In the genomic region with DNA sequence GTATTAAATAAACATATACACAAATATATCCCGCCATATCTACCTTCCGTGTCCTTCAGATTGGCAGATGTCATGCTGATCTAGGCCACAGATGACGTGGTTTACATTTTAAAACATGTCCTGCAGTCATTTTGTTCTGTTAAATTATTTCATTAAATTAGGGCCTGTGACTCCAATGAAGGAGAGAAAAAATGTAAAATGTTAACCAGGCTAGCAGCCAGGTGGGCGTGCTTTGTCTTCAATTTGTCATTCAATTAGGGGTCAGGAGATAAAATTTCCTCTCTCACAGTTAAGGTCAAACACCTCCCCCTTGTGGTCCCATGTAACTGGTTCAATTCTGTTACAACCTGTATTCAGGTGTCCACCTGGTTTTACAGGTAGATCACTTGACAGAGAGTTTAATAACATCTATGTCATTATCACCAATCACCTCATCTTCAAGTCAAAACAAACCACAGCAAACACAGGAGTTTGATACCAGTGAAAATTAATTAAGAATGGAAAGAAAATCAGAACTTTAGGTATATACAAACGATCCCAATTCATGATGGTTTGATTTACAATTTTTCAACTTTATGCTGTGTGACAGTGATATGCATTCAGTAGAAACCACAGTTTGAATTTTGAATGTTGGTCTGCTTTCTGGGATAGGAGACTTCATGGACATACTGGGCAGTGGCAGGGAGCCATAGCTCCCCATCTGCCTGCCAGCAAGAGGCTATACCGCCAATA, we compare ENCODE assay signal across 12 cellular contexts.
DNase-seq lines count a peak whose midpoint lies in the region; ATAC-seq and TF ChIP-seq lines count a peak whose summit lies in the region.
"Had no signal": no experiment of that assay in that cellular context is flagged by ENCODE, and none has a peak within 500 bp of the region (broad histone marks: within the 10 kb centered on the region; RNA-seq: fewer than 3 reads in every experiment).

No MANE protein-coding gene starts in this region.

- H2BK20ac ChIP-seq in H9 (ENCODE audit: low read depth, low read length, poor library complexity, severe bottlenecking), result no peak overlapping the region

- H3K23ac ChIP-seq in H9 (ENCODE audit: insufficient read length, low read depth, low read length), result no peak overlapping the region

- no peak overlapping the region for H2AK5ac ChIP-seq in H9 (ENCODE audit: insufficient read length, low read length)

- no peaks in the 10 kb centered on the region for H3K9me3 ChIP-seq in H9 (ENCODE audit: control insufficient read depth, low read depth, low read length)
- H3K9me3 ChIP-seq: BLaER1, esophagus muscularis mucosa had no signal

- peaks cover 17 to 19% of the 10 kb centered on the region in 2 experiments for H3K4me1 Mint-ChIP-seq in H9
- no peaks in the 10 kb centered on the region for H3K4me1 Mint-ChIP-seq in activated T-helper 1 cell treated with anti-CD3 and anti-CD28 coated beads, Interleukin-12 subunit alpha, Interleukin-12 subunit beta, Interleukin-2, Interleukin-4 antibody, amounts not matched to agents 30 ng/mL and 10 ng/mL and 1 ng/mL, durations not matched to agents 14 hours and 24 hours and 36 hours (ENCODE audit: low read depth)
- no peaks in the 10 kb centered on the region for H3K4me1 Mint-ChIP-seq in activated T-helper 17 cell treated with anti-CD3 and anti-CD28 coated beads, Interleukin-2, amount 50 U/mL, for 72 hours

- no peaks in the 10 kb centered on the region for H3K27me3 Mint-ChIP-seq in H9 (ENCODE audit: low read depth)
- no peaks in the 10 kb centered on the region for H3K27me3 Mint-ChIP-seq in activated T-helper 1 cell treated with anti-CD3 and anti-CD28 coated beads, Interleukin-12 subunit alpha, Interleukin-12 subunit beta, Interleukin-2, Interleukin-4 antibody, amounts not matched to agents 30 ng/mL and 10 ng/mL and 1 ng/mL, durations not matched to agents 14 hours and 24 hours and 36 hours (ENCODE audit: insufficient read depth)
- H3K27me3 Mint-ChIP-seq in activated T-helper 17 cell treated with anti-CD3 and anti-CD28 coated beads, Interleukin-2, amount 50 U/mL, for 72 hours, result no peaks in the 10 kb centered on the region

- no peak overlapping the region for H3K4ac ChIP-seq in H9 (ENCODE audit: low read depth, low read length)

- H3K27ac ChIP-seq in H9 (ENCODE audit: insufficient read length, low read depth, low read length), result no peak overlapping the region
- H3K27ac ChIP-seq in foreskin keratinocyte, result no peak overlapping the region
- H3K27ac ChIP-seq: BLaER1, esophagus muscularis mucosa had no signal

- no peak overlapping the region for H4K5ac ChIP-seq in H9 (ENCODE audit: insufficient read length, low read depth, low read length)

- no peak overlapping the region for H3K18ac ChIP-seq in H9 (ENCODE audit: insufficient read length, low read depth, low read length)

- no peak overlapping the region for H4K91ac ChIP-seq in H9 (ENCODE audit: insufficient read length, low read depth, low read length)

- H2BK120ac ChIP-seq in H9 (ENCODE audit: low read depth, low read length, poor library complexity, severe bottlenecking), result no peak overlapping the region

- H3K4me3 Mint-ChIP-seq in H9, result no peak overlapping the region
- H3K4me3 Mint-ChIP-seq in activated T-helper 1 cell treated with anti-CD3 and anti-CD28 coated beads, Interleukin-12 subunit alpha, Interleukin-12 subunit beta, Interleukin-2, Interleukin-4 antibody, amounts not matched to agents 30 ng/mL and 10 ng/mL and 1 ng/mL, durations not matched to agents 14 hours and 24 hours and 36 hours, result no peak overlapping the region
- no peak overlapping the region for H3K4me3 Mint-ChIP-seq in activated T-helper 17 cell treated with anti-CD3 and anti-CD28 coated beads, Interleukin-2, amount 50 U/mL, for 72 hours

- H3K9me3 Mint-ChIP-seq in H9, result no peaks in the 10 kb centered on the region; a peak in 1 of 5 replicates
- H3K9me3 Mint-ChIP-seq in activated T-helper 1 cell treated with anti-CD3 and anti-CD28 coated beads, Interleukin-12 subunit alpha, Interleukin-12 subunit beta, Interleukin-2, Interleukin-4 antibody, amounts not matched to agents 30 ng/mL and 10 ng/mL and 1 ng/mL, durations not matched to agents 14 hours and 24 hours and 36 hours, result no peaks in the 10 kb centered on the region
- H3K9me3 Mint-ChIP-seq in activated T-helper 17 cell treated with anti-CD3 and anti-CD28 coated beads, Interleukin-2, amount 50 U/mL, for 72 hours, result no peaks in the 10 kb centered on the region

- peak; percentile 22 for DNase-seq in ACHN
- DNase-seq in H9, result peak; percentile 39
- peak; percentile 73 to 79 for DNase-seq in NCI-H524 (lab: John Stamatoyannopoulos, UW)
- DNase-seq in foreskin keratinocyte, result peak; percentile 16 to 45
- DNase-seq in activated T-helper 1 cell treated with anti-CD3 and anti-CD28 coated beads, Interleukin-12 subunit alpha, Interleukin-12 subunit beta, Interleukin-2, Interleukin-4 antibody, amounts not matched to agents 30 ng/mL and 10 ng/mL and 1 ng/mL, durations not matched to agents 14 hours and 24 hours and 36 hours (ENCODE audit: low spot score), result no peak
- DNase-seq in stimulated activated CD4-positive, alpha-beta T cell treated with anti-CD3 and anti-CD28 coated beads, Interleukin-1b, Interleukin-23, amount 100 ng/mL, for 48 hours, result no peak
- no peak for DNase-seq in midbrain (lab: John Stamatoyannopoulos, UW)
- DNase-seq: GOT3, posterior cingulate gyrus had no signal

- no peak overlapping the region for H3K9ac ChIP-seq in H9 (ENCODE audit: extremely low read depth, insufficient read length, low read length)
- H3K9ac ChIP-seq: BLaER1 had no signal

- H3K36me3 Mint-ChIP-seq in H9 (ENCODE audit: insufficient read depth in 1 of 3, low read depth in 3 of 3), result no peaks in the 10 kb centered on the region
- H3K36me3 Mint-ChIP-seq in activated T-helper 1 cell treated with anti-CD3 and anti-CD28 coated beads, Interleukin-12 subunit alpha, Interleukin-12 subunit beta, Interleukin-2, Interleukin-4 antibody, amounts not matched to agents 30 ng/mL and 10 ng/mL and 1 ng/mL, durations not matched to agents 14 hours and 24 hours and 36 hours (ENCODE audit: low read depth), result no peaks in the 10 kb centered on the region
- no peaks in the 10 kb centered on the region for H3K36me3 Mint-ChIP-seq in activated T-helper 17 cell treated with anti-CD3 and anti-CD28 coated beads, Interleukin-2, amount 50 U/mL, for 72 hours (ENCODE audit: low read depth)

- H3K56ac ChIP-seq in H9 (ENCODE audit: insufficient read length, low read depth, low read length), result no peak overlapping the region

- peak overlapping the region in 1 of 3 experiments; percentile 40; a peak in 2 of 7 replicates for H3K27ac Mint-ChIP-seq in H9
- H3K27ac Mint-ChIP-seq in activated T-helper 1 cell treated with anti-CD3 and anti-CD28 coated beads, Interleukin-12 subunit alpha, Interleukin-12 subunit beta, Interleukin-2, Interleukin-4 antibody, amounts not matched to agents 30 ng/mL and 10 ng/mL and 1 ng/mL, durations not matched to agents 14 hours and 24 hours and 36 hours, result no peak overlapping the region
- no peak overlapping the region for H3K27ac Mint-ChIP-seq in activated T-helper 17 cell treated with anti-CD3 and anti-CD28 coated beads, Interleukin-2, amount 50 U/mL, for 72 hours

- in situ Hi-C loops in ACHN (cut with HindIII; ENCODE audit: low pct_ligation_motif_present, low pct_unique_long_range_greater_than_20kb, low sequenced_read_pairs), result no loop called here

- TF ChIP-seq CTCF in H9 (conservative IDR thresholded peaks at IDR 0.05) (peak; percentile 88), foreskin keratinocyte (conservative IDR thresholded peaks at IDR 0.05) (peak; percentile 79)

- H3K4me1 ChIP-seq in H9 (ENCODE audit: insufficient read depth, low read length) (0 out of 2 replicates have a peak, but pooled peaks cover 2% of the 10 kb centered on the region), foreskin keratinocyte (no peaks in the 10 kb centered on the region)
- H3K4me1 ChIP-seq: BLaER1, esophagus muscularis mucosa had no signal

- no peak overlapping the region for H3K4me2 ChIP-seq in H9 (ENCODE audit: insufficient read depth, insufficient read length, low read length)
- H3K4me2 ChIP-seq: BLaER1 had no signal

- no peaks in the 10 kb centered on the region for H3K23me2 ChIP-seq in H9 (ENCODE audit: insufficient read length, low read depth, low read length, poor library complexity, severe bottlenecking)

- peak; percentile 66 for ATAC-seq in foreskin keratinocyte
- no peak for ATAC-seq in activated T-helper 17 cell treated with anti-CD3 and anti-CD28 coated beads, Interleukin-2, amount 50 U/mL, for 72 hours (replicated peaks)

- H3K79me2 ChIP-seq in H9 (ENCODE audit: insufficient read depth, low read length), result no peaks in the 10 kb centered on the region

- H3K27me3 ChIP-seq in H9 (ENCODE audit: insufficient read depth, low read length) (no peaks in the 10 kb centered on the region), foreskin keratinocyte (no peaks in the 10 kb centered on the region)
- H3K27me3 ChIP-seq: BLaER1, esophagus muscularis mucosa had no signal

- no peak overlapping the region for H2BK5ac ChIP-seq in H9 (ENCODE audit: insufficient read length, low read length)

- H3K79me1 ChIP-seq in H9 (ENCODE audit: insufficient read depth, low read depth, low read length, poor library complexity, severe bottlenecking), result no peaks in the 10 kb centered on the region

- H4K8ac ChIP-seq in H9 (replicated peaks; ENCODE audit: insufficient read length, low read depth, low read length), result no peak overlapping the region

- H2BK15ac ChIP-seq in H9 (ENCODE audit: low read depth, low read length), result no peak overlapping the region

- intact Hi-C loops in activated T-helper 1 cell treated with anti-CD3 and anti-CD28 coated beads, Interleukin-12 subunit alpha, Interleukin-12 subunit beta, Interleukin-2, Interleukin-4 antibody, amounts not matched to agents 30 ng/mL and 10 ng/mL and 1 ng/mL, durations not matched to agents 14 hours and 24 hours and 36 hours (cut with micrococcal nuclease), result no loop called here

- H3K14ac ChIP-seq in H9 (ENCODE audit: insufficient read depth, low read length), result no peak overlapping the region

- no peak overlapping the region for H3T11ph ChIP-seq in H9 (ENCODE audit: low read length)

- no peak overlapping the region for H2AFZ ChIP-seq in H9 (ENCODE audit: low read length)

- WGBS in H9 (ENCODE audit: extremely low coverage, insufficient read length, low lambda C conversion rate), result no CpG with 5 or more reads among the region's 6 CpGs

- no peak overlapping the region for H2BK12ac ChIP-seq in H9 (ENCODE audit: insufficient read length, low read depth, low read length)

- H4K20me1 ChIP-seq in H9 (ENCODE audit: control insufficient read depth, insufficient read depth, insufficient read length), result no peaks in the 10 kb centered on the region
- H4K20me1 ChIP-seq: BLaER1 had no signal

Comparison
In these comparisons a context has a peak if more than half of its experiments do, and no peak if none do; other contexts are left out.
1. DNase-seq: peak in ACHN (single experiment), H9 (single experiment), NCI-H524 (2 of 2) and foreskin keratinocyte (2 of 2); none in activated T-helper 1 cell treated with anti-CD3 and anti-CD28 coated beads, Interleukin-12 subunit alpha, Interleukin-12 subunit beta, Interleukin-2, Interleukin-4 antibody, amounts not matched to agents 30 ng/mL and 10 ng/mL and 1 ng/mL, durations not matched to agents 14 hours and 24 hours and 36 hours (single experiment), stimulated activated CD4-positive, alpha-beta T cell treated with anti-CD3 and anti-CD28 coated beads, Interleukin-1b, Interleukin-23, amount 100 ng/mL, for 48 hours (single experiment) and midbrain (single experiment).